ENCODE assay signal across 9 cellular contexts in genomic region chr2:159612255-159612901, GRCh38. TPM values are rescaled to one million over a fixed set of nuclear protein-coding genes. Genes with fewer than 3 reads are reported as not detected.
A peak's percentile ranks its signal among the peaks of the same experiment; 100 is the strongest.
DNase-seq lines count a peak whose midpoint lies in the region; ATAC-seq and TF ChIP-seq lines count a peak whose summit lies in the region.
"Had no signal": no experiment of that assay in that cellular context is flagged by ENCODE, and none has a peak within 500 bp of the region (broad histone marks: within the 10 kb centered on the region; RNA-seq: fewer than 3 reads in every experiment).

No MANE protein-coding gene starts in this region.

- H3K36me3 ChIP-seq in Panc1 (ENCODE audit: control insufficient read depth, insufficient read depth, low read length): no peaks in the 10 kb centered on the region
- no peaks in the 10 kb centered on the region for H3K36me3 ChIP-seq in suprapubic skin

- TF ChIP-seq POLR2A in suprapubic skin (IDR thresholded peaks at IDR 0.05): no peak

- H3K4me3 ChIP-seq in Panc1 (ENCODE audit: low read depth in 2 of 2, low read length in 2 of 2): no peak overlapping the region
- H3K4me3 ChIP-seq in suprapubic skin: no peak overlapping the region

- H3K4me1 ChIP-seq in Panc1 (ENCODE audit: control insufficient read depth, insufficient read depth, low read length): peaks cover 26% of the 10 kb centered on the region
- peaks cover 41% of the 10 kb centered on the region for H3K4me1 ChIP-seq in foreskin keratinocyte
- peaks cover 40% of the 10 kb centered on the region for H3K4me1 ChIP-seq in suprapubic skin

- DNase-seq in NCI-H2107 treated with DMSO at 0.1 percent for 48 hours (lab: John Stamatoyannopoulos, UW; ENCODE audit: unreplicated experiment) (peak; percentile 56), NCI-H2107 (lab: John Stamatoyannopoulos, UW) (no peak), Panc1 (ENCODE audit: low read depth, low spot score) (no peak), foreskin keratinocyte (no peak), suprapubic skin (ENCODE audit: low spot score in 2 of 2) (no peak), SIG-M5 (lab: John Stamatoyannopoulos, UW) (no peak)

- in situ Hi-C loops in Panc1 (cut with HindIII; ENCODE audit: low pct_unique_long_range_greater_than_20kb, low sequenced_read_pairs): loop anchor here (25.0 kb wide), 1 partner anchor 100 kb away; the partner anchor contains the start of gene MARCHF7

- intact Hi-C loops in Panc1 (cut with micrococcal nuclease; ENCODE audit: unreplicated experiment): no loop called here

- 73% methylated on average over 1 of the region's 1 CpG for WGBS in suprapubic skin

- POLR2A ChIA-PET in Panc1 (lab: Charles Lee): no interaction called here

- TF ChIP-seq EP300 in suprapubic skin (IDR thresholded peaks at IDR 0.05): no peak

- ATAC-seq in Panc1: no peak
- no peak for ATAC-seq in foreskin keratinocyte
- no peak for ATAC-seq in GM19467 (IDR thresholded peaks at IDR 0.05; ENCODE audit: unreplicated experiment)
- ATAC-seq in HG02623 (IDR thresholded peaks at IDR 0.05; ENCODE audit: unreplicated experiment): no peak
- ATAC-seq: activated T-helper 17 cell treated with anti-CD3 and anti-CD28 coated beads, Interleukin-2, amount 50 U/mL, for 72 hours had no signal

- H3K9me3 ChIP-seq in Panc1 (ENCODE audit: control insufficient read depth, insufficient read depth, low read depth, low read length): no peaks in the 10 kb centered on the region
- no peaks in the 10 kb centered on the region for H3K9me3 ChIP-seq in suprapubic skin

- BruUV-seq in Panc1 (replicated peaks; lab: Mats Ljungman, UMichigan): no TSS peak

- CTCF ChIA-PET in Panc1 (lab: Charles Lee): no interaction called here

- H3K27me3 ChIP-seq in Panc1 (ENCODE audit: control insufficient read depth, insufficient read depth, low read length) (no peaks in the 10 kb centered on the region), foreskin keratinocyte (no peaks in the 10 kb centered on the region), suprapubic skin (no peaks in the 10 kb centered on the region)

- peak overlapping the region; percentile 54; the same call in 1 of the 2 replicates for H3K27ac ChIP-seq in Panc1 (ENCODE audit: low read length)
- H3K27ac ChIP-seq in foreskin keratinocyte: peak overlapping the region; percentile 14
- H3K27ac ChIP-seq in suprapubic skin: peak overlapping the region; percentile 12

- TF ChIP-seq CTCF in Panc1 (IDR thresholded peaks at IDR 0.05): no peak
- no peak for TF ChIP-seq CTCF in foreskin keratinocyte (conservative IDR thresholded peaks at IDR 0.05)
- no peak for TF ChIP-seq CTCF in suprapubic skin (IDR thresholded peaks at IDR 0.05)

RNA-seq across cellular contexts. Expression of gene BAZ2B, which starts 4.0 kb away (rescaled TPM):
- total RNA-seq in Panc1 (2021; ENCODE audit: unreplicated experiment) (38.6 TPM), foreskin keratinocyte (28.5 and 33.8 TPM in 2 replicates), suprapubic skin (100 to 1,000 TPM in 1 of 4 donors, 10 to 100 TPM in 3; 61.7 to 185 (median 80.8) TPM)
- polyA plus RNA-seq in Panc1 (2012; ENCODE audit: insufficient read length): 15.3 TPM
- 1.8 TPM in 2 replicates for polyA plus RNA-seq in foreskin keratinocyte
